Comparison of ENCODE assay signal across 1 cellular context in the genomic region with DNA sequence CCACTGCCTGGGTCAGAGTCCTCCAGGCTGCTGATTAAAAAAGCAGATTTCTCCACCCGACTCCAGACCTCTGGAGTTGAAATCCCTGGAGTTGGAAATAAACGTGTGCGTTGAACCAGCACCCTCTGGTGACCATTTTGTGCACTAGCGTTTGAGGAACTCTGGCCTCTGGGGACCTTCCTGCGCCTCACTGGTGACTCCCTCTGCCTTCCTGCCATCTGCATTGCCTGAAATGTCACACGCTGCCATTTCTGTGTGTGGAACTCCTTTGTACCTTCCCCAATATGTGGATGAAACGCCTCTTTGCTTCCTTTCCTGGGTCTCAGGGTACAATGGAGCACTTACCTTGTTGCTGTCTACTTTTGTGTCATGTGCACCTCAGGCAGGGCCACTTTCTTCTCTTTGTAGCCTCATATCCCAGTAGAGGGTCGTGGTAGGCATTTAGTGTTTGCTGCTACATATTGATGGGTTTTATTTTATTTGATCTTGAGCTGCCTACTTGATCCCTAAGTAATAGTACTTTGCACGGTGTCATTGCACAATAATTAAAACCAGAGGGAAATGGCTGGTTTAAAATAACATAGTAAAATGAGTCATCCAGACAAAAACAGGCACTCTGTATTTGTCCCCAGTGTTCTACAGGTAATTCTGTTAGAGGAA.
TF ChIP-seq lines count a peak whose summit lies in the region.

No MANE protein-coding gene starts in this region.

TF ChIP-seq in K562, 482 proteins besides CTCF, POLR2A, EP300 and RAD21 (continued from another document):
- TF ChIP-seq, protein P1, sequence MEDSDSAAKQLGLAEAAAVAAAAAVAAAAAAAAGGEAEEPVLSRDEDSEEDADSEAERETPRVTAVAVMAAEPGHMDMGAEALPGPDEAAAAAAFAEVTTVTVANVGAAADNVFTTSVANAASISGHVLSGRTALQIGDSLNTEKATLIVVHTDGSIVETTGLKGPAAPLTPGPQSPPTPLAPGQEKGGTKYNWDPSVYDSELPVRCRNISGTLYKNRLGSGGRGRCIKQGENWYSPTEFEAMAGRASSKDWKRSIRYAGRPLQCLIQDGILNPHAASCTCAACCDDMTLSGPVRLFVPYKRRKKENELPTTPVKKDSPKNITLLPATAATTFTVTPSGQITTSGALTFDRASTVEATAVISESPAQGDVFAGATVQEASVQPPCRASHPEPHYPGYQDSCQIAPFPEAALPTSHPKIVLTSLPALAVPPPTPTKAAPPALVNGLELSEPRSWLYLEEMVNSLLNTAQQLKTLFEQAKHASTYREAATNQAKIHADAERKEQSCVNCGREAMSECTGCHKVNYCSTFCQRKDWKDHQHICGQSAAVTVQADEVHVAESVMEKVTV (CRISPR knock-in tag; IDR thresholded peaks at IDR 0.05), result peak; percentile 83
- TF ChIP-seq TBL1XR1 (IDR thresholded peaks at IDR 0.05; ENCODE audit: low read length in 2 of 2), result no peak
- TF ChIP-seq SMC3 (conservative IDR thresholded peaks at IDR 0.05; ENCODE audit: insufficient read depth, low read depth, low read length), result peak; percentile 77
- 0 out of 2 replicates have a peak, but pooled peaks have one; percentile 19 for TF ChIP-seq BMI1 (IDR thresholded peaks at IDR 0.05; ENCODE audit: low read length)
- TF ChIP-seq XRCC5 (IDR thresholded peaks at IDR 0.05; ENCODE audit: low read depth, low read length), result peak; percentile 76; the same call in 1 of the 2 replicates
- TF ChIP-seq ZNF133 (CRISPR knock-in tag; IDR thresholded peaks at IDR 0.05), result no peak
